In the genomic region with DNA sequence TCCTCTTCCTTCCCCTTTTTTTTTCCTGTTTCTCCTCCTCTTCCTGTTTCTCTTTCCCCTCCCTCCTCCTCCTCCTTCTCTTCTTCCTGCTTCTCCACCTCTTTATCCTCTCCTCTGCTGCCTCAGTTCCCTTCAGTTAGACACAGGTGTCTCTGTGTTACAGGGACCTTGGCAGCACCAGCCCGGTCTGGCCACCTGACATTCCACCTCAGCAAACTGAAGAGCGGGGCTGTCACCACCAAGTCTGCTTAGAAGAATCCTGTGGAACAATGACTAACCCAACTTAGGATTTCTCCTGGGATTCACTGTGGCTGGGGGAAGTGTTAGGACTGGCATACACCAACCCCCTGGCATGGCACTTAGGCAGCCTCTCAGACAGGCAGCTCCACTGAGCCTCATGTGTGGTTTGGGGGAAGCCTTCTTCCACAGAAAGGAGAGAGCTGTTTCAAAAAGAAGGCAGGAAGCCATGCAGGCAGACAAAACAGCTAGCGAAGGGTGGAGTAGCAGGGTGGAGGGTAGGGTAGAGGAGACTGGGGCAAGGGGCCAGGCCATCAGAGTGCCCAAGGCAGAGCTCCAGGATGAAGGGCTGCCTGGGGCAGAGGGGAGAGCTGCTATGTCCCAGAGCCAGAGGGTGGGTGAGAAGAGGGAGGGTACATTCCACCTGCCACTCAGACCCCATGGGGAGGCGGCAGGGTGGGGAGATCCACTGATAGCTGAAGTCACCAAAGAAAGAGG, we compare ENCODE assay signal across 25 cellular contexts. TPM values are rescaled to one million over a fixed set of nuclear protein-coding genes. Genes with fewer than 3 reads are reported as not detected.
DNase-seq lines count a peak whose midpoint lies in the region; ATAC-seq and TF ChIP-seq lines count a peak whose summit lies in the region.
"Had no signal": no experiment of that assay in that cellular context is flagged by ENCODE, and none has a peak within 500 bp of the region (broad histone marks: within the 10 kb centered on the region; RNA-seq: fewer than 3 reads in every experiment).

No MANE protein-coding gene starts in this region.

- H3K36me3 Mint-ChIP-seq in activated CD8-positive, alpha-beta T cell treated with anti-CD3 and anti-CD28 coated beads for 36 hours (ENCODE audit: low read depth) = no peaks in the 10 kb centered on the region
- no peaks in the 10 kb centered on the region for H3K36me3 Mint-ChIP-seq in chondrocyte (ENCODE audit: low read depth)

- DNase-seq in DMS79 treated with DMSO at 0.1 percent for 48 hours (lab: John Stamatoyannopoulos, UW) (peak; percentile 22), DMS79 (lab: John Stamatoyannopoulos, UW) (no peak), right cardiac atrium (peak in 1 of 3 donors; percentile 61), NCI-H1105 (lab: John Stamatoyannopoulos, UW) (no peak), SIG-M5 (lab: John Stamatoyannopoulos, UW) (no peak), chondrocyte (ENCODE audit: low spot score) (no peak)
- no peak for DNase-seq in activated CD8-positive, alpha-beta T cell treated with anti-CD3 and anti-CD28 coated beads for 36 hours
- DNase-seq: hippocampal formation; NCI-H146; NCI-H748 treated with DMSO at 0.1 percent for 48 hours; SJCRH30; stimulated activated CD4-positive, alpha-beta T cell treated with anti-CD3 and anti-CD28 coated beads, Interleukin-1b, Interleukin-23, amount 100 ng/mL, for 48 hours; stomach had no signal

- POLR2A ChIA-PET in activated CD8-positive, alpha-beta T cell treated with anti-CD3 and anti-CD28 coated beads for 36 hours (lab: Charles Lee) = interaction anchor here (1.1 to 1.3 kb wide), 2 partner anchors 9 to 10 kb away, joined by 3 to 5 read pairs; no protein-coding TSS in a partner anchor

- no peak overlapping the region for H3K9ac ChIP-seq in BLaER1 treated with 17β-estradiol and CSF1 and Interleukin-3, amounts not matched to agents 10 nM and 100 nM
- H3K9ac ChIP-seq: parathyroid adenoma had no signal

- H3K9me3 ChIP-seq in BLaER1 treated with 17β-estradiol and CSF1 and Interleukin-3, amounts not matched to agents 10 nM and 100 nM (replicated peaks in 1 of 11) = no peaks in the 10 kb centered on the region
- H3K9me3 ChIP-seq in right cardiac atrium (ENCODE audit: control insufficient read depth, low read length) = no peaks in the 10 kb centered on the region
- H3K9me3 ChIP-seq: SJCRH30, stomach had no signal

- TF ChIP-seq CTCF in activated CD8-positive, alpha-beta T cell treated with anti-CD3 and anti-CD28 coated beads for 36 hours (IDR thresholded peaks at IDR 0.05) = no peak
- no peak for TF ChIP-seq CTCF in chondrocyte (IDR thresholded peaks at IDR 0.05)

- H3K4me1 ChIP-seq in BLaER1 treated with 17β-estradiol and CSF1 and Interleukin-3, amounts not matched to agents 10 nM and 100 nM = peaks cover 9 to 27% (median 20%) of the 10 kb centered on the region in 10 experiments
- H3K4me1 ChIP-seq in right cardiac atrium (ENCODE audit: control insufficient read depth, insufficient read depth, low read length) = peaks cover 6% of the 10 kb centered on the region
- H3K4me1 ChIP-seq: parathyroid adenoma, SJCRH30 had no signal

- H3K4me1 Mint-ChIP-seq in activated CD8-positive, alpha-beta T cell treated with anti-CD3 and anti-CD28 coated beads for 36 hours (ENCODE audit: low read depth) = peaks cover 28% of the 10 kb centered on the region
- peaks cover 7% of the 10 kb centered on the region for H3K4me1 Mint-ChIP-seq in chondrocyte (ENCODE audit: low read depth)

- no peak overlapping the region for H3K4me3 ChIP-seq in BLaER1 treated with 17β-estradiol and CSF1 and Interleukin-3, amounts not matched to agents 10 nM and 100 nM
- no peak overlapping the region for H3K4me3 ChIP-seq in right cardiac atrium (ENCODE audit: low read length)
- H3K4me3 ChIP-seq: SJCRH30, stomach had no signal

- intact Hi-C loops in activated CD8-positive, alpha-beta T cell treated with anti-CD3 and anti-CD28 coated beads for 36 hours (cut with micrococcal nuclease) = no loop called here
- intact Hi-C loops in right cardiac atrium (cut with DNase I) = no loop called here

- H4K20me1 ChIP-seq in BLaER1 treated with 17β-estradiol and CSF1 and Interleukin-3, amounts not matched to agents 10 nM and 100 nM = no peaks in the 10 kb centered on the region

- peaks cover 0 to 16% (median 0%) of the 10 kb centered on the region in 11 experiments; a peak in 2 of 22 replicates for H3K27me3 ChIP-seq in BLaER1 treated with 17β-estradiol and CSF1 and Interleukin-3, amounts not matched to agents 10 nM and 100 nM
- H3K27me3 ChIP-seq in right cardiac atrium (ENCODE audit: control insufficient read depth, insufficient read depth) = no peaks in the 10 kb centered on the region
- H3K27me3 ChIP-seq: SJCRH30, stomach had no signal

- H3K9me3 Mint-ChIP-seq in activated CD8-positive, alpha-beta T cell treated with anti-CD3 and anti-CD28 coated beads for 36 hours = no peaks in the 10 kb centered on the region
- no peaks in the 10 kb centered on the region for H3K9me3 Mint-ChIP-seq in chondrocyte (ENCODE audit: low read depth)
- H3K9me3 Mint-ChIP-seq: dendritic cell treated with granulocyte-macrophage colony-stimulating factor and Interleukin-4, amounts not matched to agents 40 ng/mL and 50 ng/mL, for 4 days had no signal

- H3K4me3 Mint-ChIP-seq in activated CD8-positive, alpha-beta T cell treated with anti-CD3 and anti-CD28 coated beads for 36 hours = no peak overlapping the region
- H3K4me3 Mint-ChIP-seq in chondrocyte (ENCODE audit: unreplicated experiment) = no peak overlapping the region
- H3K4me3 Mint-ChIP-seq: dendritic cell treated with granulocyte-macrophage colony-stimulating factor and Interleukin-4, amounts not matched to agents 40 ng/mL and 50 ng/mL, for 4 days had no signal

- peak overlapping the region in 5 of 11 experiments; percentile 13 to 40 (median 32); a peak in 5 of 22 replicates for H3K27ac ChIP-seq in BLaER1 treated with 17β-estradiol and CSF1 and Interleukin-3, amounts not matched to agents 10 nM and 100 nM
- no peak overlapping the region for H3K27ac ChIP-seq in right cardiac atrium (ENCODE audit: low read length)
- H3K27ac ChIP-seq: 22Rv1, parathyroid adenoma, SJCRH30, stomach had no signal

- H3K36me3 ChIP-seq in BLaER1 treated with 17β-estradiol and CSF1 and Interleukin-3, amounts not matched to agents 10 nM and 100 nM = no peaks in the 10 kb centered on the region
- H3K36me3 ChIP-seq: SJCRH30, stomach had no signal

- WGBS in right cardiac atrium = 75% methylated on average over 4 of the region's 4 CpGs

- peak; percentile 13 for ATAC-seq in activated CD8-positive, alpha-beta T cell treated with anti-CD3 and anti-CD28 coated beads for 36 hours
- ATAC-seq in right cardiac atrium = peak; percentile 36 to 43
- ATAC-seq: PC-3 had no signal

- CTCF ChIA-PET in activated CD8-positive, alpha-beta T cell treated with anti-CD3 and anti-CD28 coated beads for 36 hours (lab: Charles Lee) = interaction anchor here (1.3 to 2.2 kb wide), 2 partner anchors 25 to 239 kb away, joined by 3 to 8 read pairs; no protein-coding TSS in a partner anchor

- H3K4me2 ChIP-seq in BLaER1 treated with 17β-estradiol and CSF1 and Interleukin-3, amounts not matched to agents 10 nM and 100 nM = peak overlapping the region; percentile 1 to 78 (median 65)

- H3K27me3 Mint-ChIP-seq in activated CD8-positive, alpha-beta T cell treated with anti-CD3 and anti-CD28 coated beads for 36 hours = no peaks in the 10 kb centered on the region
- H3K27me3 Mint-ChIP-seq in chondrocyte (ENCODE audit: low read depth) = peaks cover 24% of the 10 kb centered on the region

- H3K27ac Mint-ChIP-seq in activated CD8-positive, alpha-beta T cell treated with anti-CD3 and anti-CD28 coated beads for 36 hours = peak overlapping the region; percentile 28
- no peak overlapping the region for H3K27ac Mint-ChIP-seq in chondrocyte (ENCODE audit: unreplicated experiment)
- H3K27ac Mint-ChIP-seq: dendritic cell treated with granulocyte-macrophage colony-stimulating factor and Interleukin-4, amounts not matched to agents 40 ng/mL and 50 ng/mL, for 4 days had no signal

RNA-seq across cellular contexts. Expression of a gene that starts 13.2 kb away (rescaled TPM):
- total RNA-seq in activated CD8-positive, alpha-beta T cell treated with anti-CD3 and anti-CD28 coated beads for 36 hours = 1 to 10 TPM; 1.4 to 1.5 TPM
- total RNA-seq in right cardiac atrium (1 to 10 TPM; 1.8 to 4.3 (median 2.7) TPM), chondrocyte (0.31 to 3.2 TPM (median 0.67 TPM) in 3 replicates)
- polyA plus RNA-seq in right cardiac atrium = 2.2 TPM
- total RNA-seq: bronchial epithelial cell; fibroblast of villous mesenchyme; myocyte; PC-3; SJCRH30; T-helper 2 cell treated with Interferon-gamma antibody and Interleukin-4, amounts not matched to agents 100 ng/mL and 5 ng/mL, for 36 hours had no signal

RNA-seq across cellular contexts. Expression of a gene that starts 35.5 kb away (rescaled TPM):
- total RNA-seq in activated CD8-positive, alpha-beta T cell treated with anti-CD3 and anti-CD28 coated beads for 36 hours = not detected
- total RNA-seq in right cardiac atrium (under 1 TPM; 0.17 to 0.26 (median 0.23) TPM), chondrocyte (not detected in 3 replicates)
- polyA plus RNA-seq in right cardiac atrium = 0.14 TPM
- total RNA-seq: bronchial epithelial cell; fibroblast of villous mesenchyme; lung microvascular endothelial cell; myocyte; PC-3; SJCRH30; stomach; T-helper 2 cell treated with Interferon-gamma antibody and Interleukin-4, amounts not matched to agents 100 ng/mL and 5 ng/mL, for 36 hours; ureter had no signal
- polyA plus RNA-seq: adipose tissue, stomach had no signal
